8 cellular contexts compared by ENCODE assay signal in genomic region chr2:231198291-231199173, GRCh38. TPM values are rescaled to one million over a fixed set of nuclear protein-coding genes. Genes with fewer than 3 reads are reported as not detected.
A peak's percentile ranks its signal among the peaks of the same experiment; 100 is the strongest.
DNase-seq lines count a peak whose midpoint lies in the region; ATAC-seq and TF ChIP-seq lines count a peak whose summit lies in the region.

A gene with protein sequence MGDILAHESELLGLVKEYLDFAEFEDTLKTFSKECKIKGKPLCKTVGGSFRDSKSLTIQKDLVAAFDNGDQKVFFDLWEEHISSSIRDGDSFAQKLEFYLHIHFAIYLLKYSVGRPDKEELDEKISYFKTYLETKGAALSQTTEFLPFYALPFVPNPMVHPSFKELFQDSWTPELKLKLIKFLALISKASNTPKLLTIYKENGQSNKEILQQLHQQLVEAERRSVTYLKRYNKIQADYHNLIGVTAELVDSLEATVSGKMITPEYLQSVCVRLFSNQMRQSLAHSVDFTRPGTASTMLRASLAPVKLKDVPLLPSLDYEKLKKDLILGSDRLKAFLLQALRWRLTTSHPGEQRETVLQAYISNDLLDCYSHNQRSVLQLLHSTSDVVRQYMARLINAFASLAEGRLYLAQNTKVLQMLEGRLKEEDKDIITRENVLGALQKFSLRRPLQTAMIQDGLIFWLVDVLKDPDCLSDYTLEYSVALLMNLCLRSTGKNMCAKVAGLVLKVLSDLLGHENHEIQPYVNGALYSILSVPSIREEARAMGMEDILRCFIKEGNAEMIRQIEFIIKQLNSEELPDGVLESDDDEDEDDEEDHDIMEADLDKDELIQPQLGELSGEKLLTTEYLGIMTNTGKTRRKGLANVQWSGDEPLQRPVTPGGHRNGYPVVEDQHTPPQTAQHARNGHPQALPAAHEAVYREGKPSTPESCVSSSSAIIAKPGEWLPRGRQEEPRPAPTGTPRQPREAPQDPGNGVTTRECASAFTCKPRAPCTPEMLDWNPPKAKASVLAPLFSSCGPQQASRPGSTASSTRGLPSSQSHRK (plus strand): TSS chr2:231198631. CDS start chr2:231206239, 7,608 bp downstream.

- DNase-seq in CD8-positive, alpha-beta memory T cell, result peak; percentile 58 to 78 (median 69)
- peak; percentile 40 to 62 for DNase-seq in NOMO-1 (lab: John Stamatoyannopoulos, UW; ENCODE audit: unreplicated experiment in 2 of 2)
- peak; percentile 80 for DNase-seq in activated CD8-positive, alpha-beta memory T cell treated with anti-CD3 and anti-CD28 coated beads, Interleukin-2, amount 10 ng/mL, durations not matched to agents 7 days and 5 days
- DNase-seq in endodermal cell, result peak; percentile 93
- peak; percentile 93 for DNase-seq in mesenteric fat pad (ENCODE audit: low spot score)
- DNase-seq in stimulated activated CD8-positive, alpha-beta memory T cell treated with anti-CD3 and anti-CD28 coated beads, Interleukin-12 subunit alpha, Interleukin-12 subunit beta, amount 100 ng/mL, for 4 hours (ENCODE audit: low read depth), result peak; percentile 68

- peaks cover 11 to 16% (median 12%) of the 10 kb centered on the region in 3 donors for H3K4me1 Mint-ChIP-seq in CD8-positive, alpha-beta memory T cell
- H3K4me1 Mint-ChIP-seq in activated CD8-positive, alpha-beta memory T cell treated with anti-CD3 and anti-CD28 coated beads, Interleukin-2, amount 10 ng/mL, durations not matched to agents 7 days and 5 days, result peaks cover 15% of the 10 kb centered on the region
- peaks cover 9% of the 10 kb centered on the region for H3K4me1 Mint-ChIP-seq in endodermal cell

- 1% methylated on average over 22 to 83 of the region's 83 CpGs for WGBS in endodermal cell (ENCODE audit: insufficient coverage in 1 of 2, insufficient read length in 1 of 2), 2 experiments

- no peaks in the 10 kb centered on the region for H3K9me3 Mint-ChIP-seq in CD8-positive, alpha-beta memory T cell
- no peaks in the 10 kb centered on the region for H3K9me3 Mint-ChIP-seq in activated CD8-positive, alpha-beta memory T cell treated with anti-CD3 and anti-CD28 coated beads, Interleukin-2, amount 10 ng/mL, durations not matched to agents 7 days and 5 days (ENCODE audit: low read depth)
- H3K9me3 Mint-ChIP-seq in endodermal cell, result peaks cover 26% of the 10 kb centered on the region

- H3K36me3 Mint-ChIP-seq in CD8-positive, alpha-beta memory T cell, result peaks cover 0 to 4% (median 0%) of the 10 kb centered on the region in 3 donors
- no peaks in the 10 kb centered on the region for H3K36me3 Mint-ChIP-seq in activated CD8-positive, alpha-beta memory T cell treated with anti-CD3 and anti-CD28 coated beads, Interleukin-2, amount 10 ng/mL, durations not matched to agents 7 days and 5 days
- peaks cover 24% of the 10 kb centered on the region for H3K36me3 Mint-ChIP-seq in endodermal cell (ENCODE audit: low read depth)

- POLR2A ChIA-PET in CD8-positive, alpha-beta memory T cell (lab: Charles Lee), result no interaction called here

- ATAC-seq in GM19438 (IDR thresholded peaks at IDR 0.05; ENCODE audit: low read depth, unreplicated experiment) (peak; percentile 97), HG03558 (IDR thresholded peaks at IDR 0.05; ENCODE audit: extremely low read depth, unreplicated experiment) (peak; percentile 86)
- ATAC-seq in activated CD8-positive, alpha-beta memory T cell treated with anti-CD3 and anti-CD28 coated beads, Interleukin-2, amount 10 ng/mL, durations not matched to agents 7 days and 5 days, result peak; percentile 95

- no peak for TF ChIP-seq CTCF in endodermal cell (conservative IDR thresholded peaks at IDR 0.05)

- H3K36me3 ChIP-seq in CD8-positive, alpha-beta memory T cell (ENCODE audit: insufficient read depth, low read length), result no peaks in the 10 kb centered on the region
- H3K36me3 ChIP-seq in endodermal cell (ENCODE audit: control insufficient read depth, insufficient read depth, low read length), result peaks cover 12% of the 10 kb centered on the region

- CTCF ChIA-PET in CD8-positive, alpha-beta memory T cell (lab: Charles Lee), result no interaction called here
- CTCF ChIA-PET in activated CD8-positive, alpha-beta memory T cell treated with anti-CD3 and anti-CD28 coated beads, Interleukin-2, amount 10 ng/mL, durations not matched to agents 7 days and 5 days (lab: Charles Lee), result interaction anchor here (1.4 kb wide), 1 partner anchor 15 kb away, joined by 4 read pairs; no protein-coding TSS in a partner anchor

- no peaks in the 10 kb centered on the region for H3K27me3 ChIP-seq in CD8-positive, alpha-beta memory T cell (ENCODE audit: insufficient read depth, low read length, poor library complexity, severe bottlenecking)
- no peaks in the 10 kb centered on the region for H3K27me3 ChIP-seq in endodermal cell (ENCODE audit: control insufficient read depth, insufficient read depth, low read length, poor library complexity, severe bottlenecking)

- peak within 1 kb of the TSS; percentile 99 for H3K4me3 ChIP-seq in CD8-positive, alpha-beta memory T cell (ENCODE audit: low read length)
- H3K4me3 ChIP-seq in endodermal cell (ENCODE audit: low read length), result peak within 1 kb of the TSS; percentile 88

- H3K27ac ChIP-seq in CD8-positive, alpha-beta memory T cell (ENCODE audit: low read depth, low read length), result peak within 1 kb of the TSS; percentile 35
- peak within 1 kb of the TSS; percentile 46 for H3K27ac ChIP-seq in endodermal cell (ENCODE audit: low read depth, low read length)

- H3K9ac ChIP-seq in endodermal cell (ENCODE audit: extremely low read depth, low read length, poor library complexity, severe bottlenecking), result peak within 1 kb of the TSS; percentile 62

- no peaks in the 10 kb centered on the region for H3K9me3 ChIP-seq in CD8-positive, alpha-beta memory T cell (ENCODE audit: low read length)
- peaks cover 29% of the 10 kb centered on the region for H3K9me3 ChIP-seq in endodermal cell (ENCODE audit: control insufficient read depth, low read length)

- H3K27me3 Mint-ChIP-seq in CD8-positive, alpha-beta memory T cell, result peaks cover 2 to 4% of the 10 kb centered on the region in 2 donors
- H3K27me3 Mint-ChIP-seq in activated CD8-positive, alpha-beta memory T cell treated with anti-CD3 and anti-CD28 coated beads, Interleukin-2, amount 10 ng/mL, durations not matched to agents 7 days and 5 days, result peaks cover 31% of the 10 kb centered on the region
- H3K27me3 Mint-ChIP-seq in endodermal cell (ENCODE audit: insufficient read depth), result peaks cover 3% of the 10 kb centered on the region

- peak within 1 kb of the TSS; percentile 90 to 99 (median 93) for H3K4me3 Mint-ChIP-seq in CD8-positive, alpha-beta memory T cell
- peak within 1 kb of the TSS; percentile 95 for H3K4me3 Mint-ChIP-seq in activated CD8-positive, alpha-beta memory T cell treated with anti-CD3 and anti-CD28 coated beads, Interleukin-2, amount 10 ng/mL, durations not matched to agents 7 days and 5 days
- H3K4me3 Mint-ChIP-seq in endodermal cell, result peak within 1 kb of the TSS; percentile 88

- peaks cover 11% of the 10 kb centered on the region for H3K4me1 ChIP-seq in CD8-positive, alpha-beta memory T cell (ENCODE audit: insufficient read depth, low read length)
- H3K4me1 ChIP-seq in endodermal cell (ENCODE audit: control insufficient read depth, insufficient read depth, low read length), result peaks cover 4% of the 10 kb centered on the region

- peak within 1 kb of the TSS; percentile 65 to 92 (median 80) for H3K27ac Mint-ChIP-seq in CD8-positive, alpha-beta memory T cell
- peak within 1 kb of the TSS; percentile 69 for H3K27ac Mint-ChIP-seq in activated CD8-positive, alpha-beta memory T cell treated with anti-CD3 and anti-CD28 coated beads, Interleukin-2, amount 10 ng/mL, durations not matched to agents 7 days and 5 days
- peak within 1 kb of the TSS; percentile 95 for H3K27ac Mint-ChIP-seq in endodermal cell

RNA-seq across cellular contexts. Expression of the gene that starts here (rescaled TPM):
- 1 to 10 TPM; 5.3 to 6.4 TPM for total RNA-seq in CD8-positive, alpha-beta memory T cell
- 1.0 TPM for polyA plus RNA-seq in CD8-positive, alpha-beta memory T cell
- 1 to 10 TPM in 1 of 2 experiments, under 1 TPM in 1; 0.88 to 3.2 TPM for total RNA-seq in activated CD8-positive, alpha-beta memory T cell treated with anti-CD3 and anti-CD28 coated beads, Interleukin-2, amount 10 ng/mL, durations not matched to agents 7 days and 5 days
- total RNA-seq in endodermal cell, result 10 to 100 TPM; 41.7 to 51.5 TPM
- 25.5 TPM for polyA plus RNA-seq in endodermal cell (2013, experiment 1 of 2)
- 24.7 TPM for polyA plus RNA-seq in endodermal cell (2013, experiment 2 of 2)
- 11.8 TPM for total RNA-seq in mesenteric fat pad

Comparison
In these comparisons a context has a peak if more than half of its experiments do, and no peak if none do; other contexts are left out.
1. Peak in every context shown above with its lines: DNase-seq, ATAC-seq, H3K4me3 ChIP-seq and H3K27ac ChIP-seq.